Comparison of ENCODE assay signal across 25 cellular contexts in the genomic region with DNA sequence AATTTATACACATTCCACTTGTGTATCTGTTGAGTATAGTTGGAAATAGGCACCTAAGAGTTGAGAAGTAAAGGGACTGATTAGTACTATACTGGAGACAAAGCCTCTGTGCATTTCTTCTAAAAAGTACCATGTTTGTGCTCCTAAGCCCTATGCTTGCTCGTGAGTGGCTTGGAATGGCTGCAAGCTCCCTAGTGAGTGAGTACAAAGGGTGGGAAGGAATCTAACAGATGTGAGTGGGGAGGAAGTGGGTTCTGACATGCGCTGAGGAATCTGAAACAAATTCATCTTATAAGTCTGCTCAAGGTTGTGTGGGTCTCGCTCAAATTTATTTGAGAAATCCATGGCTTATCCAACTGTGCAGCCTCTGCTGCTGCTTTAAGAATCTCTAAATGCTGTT. TPM values are rescaled to one million over a fixed set of nuclear protein-coding genes. Genes with fewer than 3 reads are reported as not detected.
DNase-seq lines count a peak whose midpoint lies in the region; ATAC-seq and TF ChIP-seq lines count a peak whose summit lies in the region.
"Had no signal": no experiment of that assay in that cellular context is flagged by ENCODE, and none has a peak within 500 bp of the region (broad histone marks: within the 10 kb centered on the region; RNA-seq: fewer than 3 reads in every experiment).

No MANE protein-coding gene starts in this region.

- no peak for TF ChIP-seq CTCF in nephron progenitor cell (IDR thresholded peaks at IDR 0.05)
- no peak for TF ChIP-seq CTCF in upper lobe of left lung (IDR thresholded peaks at IDR 0.05)

- peaks cover 0 to 38% (median 6%) of the 10 kb centered on the region in 4 donors for H3K36me3 ChIP-seq in upper lobe of left lung
- H3K36me3 ChIP-seq: thyroid gland had no signal

- 52 to 60% methylated on average over 3 of the region's 3 CpGs for WGBS in upper lobe of left lung, 2 donors

- DNase-seq in activated T-cell treated with anti-CD3 and anti-CD28 coated beads, Interleukin-2, amount 50 U/mL, for 72 hours, result no peak
- no peak for DNase-seq in activated T-cell treated with anti-CD3 and anti-CD28 coated beads, Interleukin-2, amount 50 U/mL, for 48 hours
- peak; percentile 3 for DNase-seq in MV-4-11 (lab: John Stamatoyannopoulos, UW)
- no peak for DNase-seq in central memory CD8-positive, alpha-beta T cell (ENCODE audit: low spot score in 2 of 2)
- DNase-seq in nephron progenitor cell, result no peak
- no peak for DNase-seq in upper lobe of left lung
- DNase-seq: activated CD4-positive, alpha-beta memory T cell treated with anti-CD3 and anti-CD28 coated beads, Interleukin-2, amount 10 ng/mL, durations not matched to agents 7 days and 5 days; C1 segment of cervical spinal cord; cortex of kidney; DMS79; HCEC 1CT; left cardiac atrium; mucosa of descending colon; NCI-H1048; NCI-H2081; NCI-H524; occipital lobe; stimulated activated CD4-positive, alpha-beta T cell treated with anti-CD3 and anti-CD28 coated beads, Interleukin-15, amount 100 ng/mL, for 24 hours; thyroid gland; WERI-Rb-1 had no signal

- ATAC-seq in activated T-cell treated with anti-CD3 and anti-CD28 coated beads, Interleukin-2, amount 50 U/mL, for 72 hours (replicated peaks in 1 of 2), result no peak
- ATAC-seq in central memory CD8-positive, alpha-beta T cell (replicated peaks; ENCODE audit: extremely low read depth, poor library complexity, severe bottlenecking), result no peak
- ATAC-seq in HG03565 (IDR thresholded peaks at IDR 0.05; ENCODE audit: unreplicated experiment), result no peak
- no peak for ATAC-seq in HG03097 (IDR thresholded peaks at IDR 0.05; ENCODE audit: low FRiP score, unreplicated experiment)
- no peak for ATAC-seq in upper lobe of left lung (ENCODE audit: low FRiP score in 2 of 2)
- ATAC-seq: left cardiac atrium; mucosa of descending colon; stimulated activated memory B cell treated with anti-CD40 and anti-IgM and Interleukin-4, amounts not matched to agents 10 μg/mL and 1 μg/mL and 100 μg/mL, for 72 hours had no signal

- TF ChIP-seq POLR2A in upper lobe of left lung (IDR thresholded peaks at IDR 0.05), result no peak

- H3K27ac ChIP-seq in upper lobe of left lung, result no peak overlapping the region
- H3K27ac ChIP-seq: ascending aorta, thyroid gland, WERI-Rb-1 had no signal

- no peak overlapping the region for H3K4me3 Mint-ChIP-seq in activated T-cell treated with anti-CD3 and anti-CD28 coated beads, Interleukin-2, amount 50 U/mL, for 72 hours
- no peak overlapping the region for H3K4me3 Mint-ChIP-seq in central memory CD8-positive, alpha-beta T cell
- no peak overlapping the region for H3K4me3 Mint-ChIP-seq in nephron progenitor cell
- H3K4me3 Mint-ChIP-seq: activated CD4-positive, alpha-beta memory T cell treated with anti-CD3 and anti-CD28 coated beads, Interleukin-2, amount 10 ng/mL, durations not matched to agents 7 days and 5 days; stimulated activated memory B cell treated with anti-CD40 and anti-IgM and Interleukin-4, amounts not matched to agents 10 μg/mL and 1 μg/mL and 100 μg/mL, for 72 hours had no signal

- peaks cover 0 to 15% of the 10 kb centered on the region in 2 donors for H3K36me3 Mint-ChIP-seq in activated T-cell treated with anti-CD3 and anti-CD28 coated beads, Interleukin-2, amount 50 U/mL, for 72 hours (ENCODE audit: insufficient read depth in 2 of 2)
- peaks cover 32% of the 10 kb centered on the region for H3K36me3 Mint-ChIP-seq in central memory CD8-positive, alpha-beta T cell (ENCODE audit: insufficient read depth)
- H3K36me3 Mint-ChIP-seq in nephron progenitor cell (ENCODE audit: low read depth), result peaks cover 40% of the 10 kb centered on the region

- H3K4me3 ChIP-seq in upper lobe of left lung, result no peak overlapping the region
- H3K4me3 ChIP-seq: ascending aorta, mucosa of descending colon, thyroid gland had no signal

- H3K9me3 ChIP-seq in upper lobe of left lung, result no peaks in the 10 kb centered on the region
- H3K9me3 ChIP-seq: ascending aorta, mucosa of descending colon, thyroid gland had no signal

- no peaks in the 10 kb centered on the region for H3K9me3 Mint-ChIP-seq in activated T-cell treated with anti-CD3 and anti-CD28 coated beads, Interleukin-2, amount 50 U/mL, for 72 hours
- no peaks in the 10 kb centered on the region for H3K9me3 Mint-ChIP-seq in central memory CD8-positive, alpha-beta T cell
- H3K9me3 Mint-ChIP-seq in nephron progenitor cell, result no peaks in the 10 kb centered on the region
- H3K9me3 Mint-ChIP-seq: activated CD4-positive, alpha-beta memory T cell treated with anti-CD3 and anti-CD28 coated beads, Interleukin-2, amount 10 ng/mL, durations not matched to agents 7 days and 5 days; activated T-helper 2 cell treated with anti-CD3 and anti-CD28 coated beads, Interferon-gamma antibody, Interleukin-2, Interleukin-4, amounts not matched to agents 10 μg/mL and 5 μg/mL and 100 μg/mL, durations not matched to agents 14 hours and 24 hours and 36 hours; stimulated activated memory B cell treated with anti-CD40 and anti-IgM and Interleukin-4, amounts not matched to agents 10 μg/mL and 1 μg/mL and 100 μg/mL, for 72 hours had no signal

- H3K4me1 ChIP-seq in upper lobe of left lung, result peaks cover 0 to 5% (median 0%) of the 10 kb centered on the region in 4 donors
- H3K4me1 ChIP-seq: ascending aorta had no signal

- no peaks in the 10 kb centered on the region for H3K27me3 ChIP-seq in upper lobe of left lung
- H3K27me3 ChIP-seq: ascending aorta, thyroid gland had no signal

- no peaks in the 10 kb centered on the region for H3K27me3 Mint-ChIP-seq in activated T-cell treated with anti-CD3 and anti-CD28 coated beads, Interleukin-2, amount 50 U/mL, for 72 hours (ENCODE audit: low read depth)
- H3K27me3 Mint-ChIP-seq in central memory CD8-positive, alpha-beta T cell, result no peaks in the 10 kb centered on the region
- no peaks in the 10 kb centered on the region for H3K27me3 Mint-ChIP-seq in nephron progenitor cell (ENCODE audit: low read depth, poor library complexity)
- H3K27me3 Mint-ChIP-seq: activated CD4-positive, alpha-beta memory T cell treated with anti-CD3 and anti-CD28 coated beads, Interleukin-2, amount 10 ng/mL, durations not matched to agents 7 days and 5 days; stimulated activated memory B cell treated with anti-CD40 and anti-IgM and Interleukin-4, amounts not matched to agents 10 μg/mL and 1 μg/mL and 100 μg/mL, for 72 hours had no signal

- peak overlapping the region; percentile 65 for H3K27ac Mint-ChIP-seq in activated T-cell treated with anti-CD3 and anti-CD28 coated beads, Interleukin-2, amount 50 U/mL, for 72 hours
- H3K27ac Mint-ChIP-seq in central memory CD8-positive, alpha-beta T cell (ENCODE audit: low read depth), result peak overlapping the region; percentile 27
- H3K27ac Mint-ChIP-seq in nephron progenitor cell, result peak overlapping the region; percentile 20
- H3K27ac Mint-ChIP-seq: activated CD4-positive, alpha-beta memory T cell treated with anti-CD3 and anti-CD28 coated beads, Interleukin-2, amount 10 ng/mL, durations not matched to agents 7 days and 5 days; activated T-helper 2 cell treated with anti-CD3 and anti-CD28 coated beads, Interferon-gamma antibody, Interleukin-2, Interleukin-4, amounts not matched to agents 10 μg/mL and 5 μg/mL and 100 μg/mL, durations not matched to agents 14 hours and 24 hours and 36 hours; stimulated activated memory B cell treated with anti-CD40 and anti-IgM and Interleukin-4, amounts not matched to agents 10 μg/mL and 1 μg/mL and 100 μg/mL, for 72 hours had no signal

- no peak for TF ChIP-seq EP300 in upper lobe of left lung (IDR thresholded peaks at IDR 0.05)

- peaks cover 19% of the 10 kb centered on the region for H3K4me1 Mint-ChIP-seq in activated T-cell treated with anti-CD3 and anti-CD28 coated beads, Interleukin-2, amount 50 U/mL, for 72 hours (ENCODE audit: low read depth)
- peaks cover 23% of the 10 kb centered on the region for H3K4me1 Mint-ChIP-seq in central memory CD8-positive, alpha-beta T cell
- H3K4me1 Mint-ChIP-seq in nephron progenitor cell, result no peaks in the 10 kb centered on the region

RNA-seq across cellular contexts. Expression of a gene that starts 13.3 kb away (rescaled TPM):
- 100 to 1,000 TPM; 115 to 145 TPM for total RNA-seq in activated T-cell treated with anti-CD3 and anti-CD28 coated beads, Interleukin-2, amount 50 U/mL, for 72 hours
- 100 to 1,000 TPM in 3 of 6 donors, 10 to 100 TPM in 3; 47.1 to 157 (median 90.3) TPM for total RNA-seq in upper lobe of left lung
